Comparison of ENCODE assay signal across 9 cellular contexts in genomic region chr2:144965172-144965571, GRCh38.
"Had no signal": no experiment of that assay in that cellular context is flagged by ENCODE, and none has a peak within 500 bp of the region (broad histone marks: within the 10 kb centered on the region; RNA-seq: fewer than 3 reads in every experiment).

No MANE protein-coding gene starts in this region.

- H3K4me3 ChIP-seq: GM23248, HAP-1 had no signal

- H3K36me3 ChIP-seq: HAP-1 had no signal

- H3K9ac ChIP-seq: GM23248, KMS-11 had no signal

- DNase-seq: GM23248, GOT3, H7, IMR-90, KBM-7 had no signal

- H3K27ac ChIP-seq: GM23248, KMS-11 had no signal

- FAIRE-seq: HTR-8/SVneo had no signal

- H2AFZ ChIP-seq: GM23248 had no signal

- H3K4me2 ChIP-seq: KMS-11 had no signal

- ATAC-seq: HCT116 had no signal
